9 cellular contexts compared by ENCODE assay signal in the genomic region with DNA sequence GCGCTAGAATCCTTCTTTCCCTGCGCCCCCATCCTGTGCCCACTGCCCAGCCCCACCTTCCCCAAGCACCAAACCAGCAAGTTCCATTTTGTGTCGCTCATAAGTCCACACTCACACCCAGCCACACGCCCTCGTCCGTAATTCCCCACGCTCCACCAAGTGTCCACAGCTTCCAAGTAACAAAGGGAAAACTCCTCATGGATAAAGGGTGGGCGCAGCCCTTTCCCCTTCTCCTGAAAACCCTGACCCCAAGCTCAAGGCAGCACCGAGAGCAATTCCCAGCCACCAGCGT. TPM values are rescaled to one million over a fixed set of nuclear protein-coding genes. Genes with fewer than 3 reads are reported as not detected.
DNase-seq lines count a peak whose midpoint lies in the region; ATAC-seq, FAIRE-seq and TF ChIP-seq lines count a peak whose summit lies in the region.
"Had no signal": no experiment of that assay in that cellular context is flagged by ENCODE, and none has a peak within 500 bp of the region (broad histone marks: within the 10 kb centered on the region; RNA-seq: fewer than 3 reads in every experiment).

No MANE protein-coding gene starts in this region.

- H3K27ac ChIP-seq in keratinocyte (ENCODE audit: control insufficient read depth, insufficient read depth, low read length) = no peak overlapping the region

- H3K4me2 ChIP-seq in keratinocyte (ENCODE audit: control insufficient read depth, extremely low read depth, insufficient read depth, low read depth, low read length) = peak overlapping the region; percentile 52

- no peaks in the 10 kb centered on the region for H3K79me2 ChIP-seq in keratinocyte (ENCODE audit: control insufficient read depth, insufficient read depth, low read length)

- no peaks in the 10 kb centered on the region for H4K20me1 ChIP-seq in keratinocyte (ENCODE audit: control insufficient read depth, extremely low read depth, insufficient read depth, low read length)

- H3K9me1 ChIP-seq in keratinocyte (ENCODE audit: control insufficient read depth, extremely low read depth, insufficient read depth, low read length) = no peaks in the 10 kb centered on the region

- no peak for TF ChIP-seq CTCF in keratinocyte (optimal IDR thresholded peaks at IDR 0.05 in 1 of 3, IDR thresholded peaks at IDR 0.05 in 1 of 3, conservative IDR thresholded peaks at IDR 0.05 in 1 of 3; ENCODE audit: extremely low read depth in 1 of 3, insufficient read depth in 2 of 3, low read length in 3 of 3)

- H3K9me3 ChIP-seq in keratinocyte (ENCODE audit: control insufficient read depth, low read depth, low read length) = no peaks in the 10 kb centered on the region

- H3K27me3 ChIP-seq in keratinocyte (ENCODE audit: control insufficient read depth, extremely low read depth, insufficient read depth, low read length) = peaks cover 82% of the 10 kb centered on the region

- no peak for FAIRE-seq in keratinocyte (lab: Jason Lieb, UNC)

- H3K4me3 Mint-ChIP-seq in activated naive CD8-positive, alpha-beta T cell = peak overlapping the region; percentile 91
- peak overlapping the region; percentile 70 for H3K4me3 Mint-ChIP-seq in stimulated activated memory B cell treated with anti-CD40 and anti-IgM and Interleukin-4, amounts not matched to agents 10 μg/mL and 1 μg/mL and 100 μg/mL, for 72 hours

- peaks cover 29% of the 10 kb centered on the region for H3K4me1 Mint-ChIP-seq in activated naive CD8-positive, alpha-beta T cell (ENCODE audit: low read depth)
- H3K4me1 Mint-ChIP-seq in stimulated activated memory B cell treated with anti-CD40 and anti-IgM and Interleukin-4, amounts not matched to agents 10 μg/mL and 1 μg/mL and 100 μg/mL, for 72 hours = peaks cover 23% of the 10 kb centered on the region

- no peaks in the 10 kb centered on the region for H3K36me3 ChIP-seq in keratinocyte (ENCODE audit: control insufficient read depth in 2 of 2, extremely low read depth in 1 of 2, insufficient read depth in 2 of 2, low read length in 2 of 2)

- H3K4me1 ChIP-seq in keratinocyte (ENCODE audit: control insufficient read depth, extremely low read depth, insufficient read depth, low read length) = no peaks in the 10 kb centered on the region

- DNase-seq in NCI-H748 (lab: John Stamatoyannopoulos, UW; ENCODE audit: unreplicated experiment) = peak; percentile 47
- no peak for DNase-seq in NCI-H748 treated with DMSO at 0.1 percent for 48 hours (lab: John Stamatoyannopoulos, UW)
- DNase-seq in keratinocyte (ENCODE audit: low read depth, low spot score) = no peak
- DNase-seq in kidney glomerular epithelial cell (lab: John Stamatoyannopoulos, UW) = no peak
- DNase-seq in effector CD8-positive, alpha-beta T cell (lab: John Stamatoyannopoulos, UW) = no peak
- DNase-seq: activated CD4-positive, alpha-beta T cell treated with anti-CD3 and anti-CD28 coated beads for 1 hour had no signal

- H3K9ac ChIP-seq in keratinocyte (ENCODE audit: control insufficient read depth, extremely low read depth, insufficient read depth, low read length) = no peak overlapping the region

- H3K27me3 Mint-ChIP-seq in activated naive CD8-positive, alpha-beta T cell = peaks cover 32% of the 10 kb centered on the region
- peaks cover 93% of the 10 kb centered on the region for H3K27me3 Mint-ChIP-seq in stimulated activated memory B cell treated with anti-CD40 and anti-IgM and Interleukin-4, amounts not matched to agents 10 μg/mL and 1 μg/mL and 100 μg/mL, for 72 hours

- H3K9me3 Mint-ChIP-seq in activated naive CD8-positive, alpha-beta T cell (ENCODE audit: low read depth) = no peaks in the 10 kb centered on the region
- no peaks in the 10 kb centered on the region for H3K9me3 Mint-ChIP-seq in stimulated activated memory B cell treated with anti-CD40 and anti-IgM and Interleukin-4, amounts not matched to agents 10 μg/mL and 1 μg/mL and 100 μg/mL, for 72 hours

- dilution Hi-C loops in keratinocyte (cut with MboI; ENCODE audit: extremely low pct_ligation_motif_present, low sequenced_read_pairs) = no loop called here

- peak overlapping the region in 1 of 3 experiments; percentile 11 for H3K4me3 ChIP-seq in keratinocyte (ENCODE audit: control insufficient read depth in 2 of 3, extremely low read depth in 1 of 3, insufficient read depth in 2 of 3, low read depth in 1 of 3, low read length in 3 of 3)

- H3K36me3 Mint-ChIP-seq in activated naive CD8-positive, alpha-beta T cell = no peaks in the 10 kb centered on the region
- H3K36me3 Mint-ChIP-seq in stimulated activated memory B cell treated with anti-CD40 and anti-IgM and Interleukin-4, amounts not matched to agents 10 μg/mL and 1 μg/mL and 100 μg/mL, for 72 hours = no peaks in the 10 kb centered on the region

- peak overlapping the region; percentile 54 for H3K27ac Mint-ChIP-seq in activated naive CD8-positive, alpha-beta T cell
- no peak overlapping the region for H3K27ac Mint-ChIP-seq in stimulated activated memory B cell treated with anti-CD40 and anti-IgM and Interleukin-4, amounts not matched to agents 10 μg/mL and 1 μg/mL and 100 μg/mL, for 72 hours

- H2AFZ ChIP-seq in keratinocyte (ENCODE audit: control insufficient read depth, low read length) = no peak overlapping the region

- ATAC-seq in stimulated activated memory B cell treated with anti-CD40 and anti-IgM and Interleukin-4, amounts not matched to agents 10 μg/mL and 1 μg/mL and 100 μg/mL, for 72 hours = no peak
- ATAC-seq in HG03097 (IDR thresholded peaks at IDR 0.05; ENCODE audit: low FRiP score, unreplicated experiment) = no peak

RNA-seq across cellular contexts. Expression of gene FXYD6, which starts 0.5 kb away (rescaled TPM):
- polyA plus RNA-seq in keratinocyte = not detected in 3 replicates
- polyA plus RNA-seq in keratinocyte (2011; ENCODE audit: low read depth) = not detected
- polyA plus RNA-seq in keratinocyte (2011; cell fraction: cytosol; rRNA removed) = 0.10 TPM in 1 of 2 replicates, not detected in the other
- not detected in 2 replicates for polyA plus RNA-seq in keratinocyte (2011; cell fraction: nucleus; rRNA removed)
- polyA plus RNA-seq in keratinocyte (2012; ENCODE audit: low replicate concordance) = 0.34 TPM in 1 of 2 replicates, not detected in the other
- polyA minus RNA-seq in keratinocyte = not detected in 3 replicates
- polyA minus RNA-seq in keratinocyte (2011; cell fraction: cytosol; rRNA and poly(A)+ RNA removed) = not detected
- polyA minus RNA-seq in keratinocyte (2011; cell fraction: nucleus; rRNA and poly(A)+ RNA removed) = not detected in 2 replicates

RNA-seq across cellular contexts. Expression of gene FXYD2, which starts 51.5 kb away (rescaled TPM):
- polyA plus RNA-seq in keratinocyte = not detected in 3 replicates
- polyA plus RNA-seq in keratinocyte (2011; ENCODE audit: low read depth) = not detected
- polyA plus RNA-seq in keratinocyte (2011; cell fraction: cytosol; rRNA removed) = not detected in 2 replicates
- not detected in 2 replicates for polyA plus RNA-seq in keratinocyte (2011; cell fraction: nucleus; rRNA removed)
- polyA plus RNA-seq in keratinocyte (2012; ENCODE audit: low replicate concordance) = not detected in 2 replicates
- not detected in 3 replicates for polyA minus RNA-seq in keratinocyte
- polyA minus RNA-seq in keratinocyte (2011; cell fraction: cytosol; rRNA and poly(A)+ RNA removed) = not detected
- not detected in 2 replicates for polyA minus RNA-seq in keratinocyte (2011; cell fraction: nucleus; rRNA and poly(A)+ RNA removed)

RNA-seq across cellular contexts. Expression of gene TMPRSS13, which starts 53.2 kb away (rescaled TPM):
- polyA plus RNA-seq in keratinocyte = 0.95 to 5.2 TPM (median 1.8 TPM) in 3 replicates
- 13.2 TPM for polyA plus RNA-seq in keratinocyte (2011; ENCODE audit: low read depth)
- 0.85 and 0.90 TPM in 2 replicates for polyA plus RNA-seq in keratinocyte (2011; cell fraction: cytosol; rRNA removed)
- 1.3 and 1.4 TPM in 2 replicates for polyA plus RNA-seq in keratinocyte (2011; cell fraction: nucleus; rRNA removed)
- polyA plus RNA-seq in keratinocyte (2012; ENCODE audit: low replicate concordance) = 0.97 and 18.9 TPM in 2 replicates
- 1.2 to 4.4 TPM (median 1.5 TPM) in 3 replicates for polyA minus RNA-seq in keratinocyte
- 2.1 TPM for polyA minus RNA-seq in keratinocyte (2011; cell fraction: cytosol; rRNA and poly(A)+ RNA removed)
- polyA minus RNA-seq in keratinocyte (2011; cell fraction: nucleus; rRNA and poly(A)+ RNA removed) = 1.9 and 3.2 TPM in 2 replicates
